In genomic region chr5:161966544-161966943, GRCh38 we compare ENCODE assay signal across 2 cellular contexts.
TF ChIP-seq lines count a peak whose summit lies in the region.

No MANE protein-coding gene starts in this region.

TF ChIP-seq in SK-N-SH treated with all-trans-retinoic acid at 6 μM for 48 hours, 23 proteins besides CTCF, POLR2A, EP300 and RAD21 (continued from another document):
- no peak for TF ChIP-seq TSHZ2 (CRISPR knock-in tag; IDR thresholded peaks at IDR 0.05)
- TF ChIP-seq, protein P1, sequence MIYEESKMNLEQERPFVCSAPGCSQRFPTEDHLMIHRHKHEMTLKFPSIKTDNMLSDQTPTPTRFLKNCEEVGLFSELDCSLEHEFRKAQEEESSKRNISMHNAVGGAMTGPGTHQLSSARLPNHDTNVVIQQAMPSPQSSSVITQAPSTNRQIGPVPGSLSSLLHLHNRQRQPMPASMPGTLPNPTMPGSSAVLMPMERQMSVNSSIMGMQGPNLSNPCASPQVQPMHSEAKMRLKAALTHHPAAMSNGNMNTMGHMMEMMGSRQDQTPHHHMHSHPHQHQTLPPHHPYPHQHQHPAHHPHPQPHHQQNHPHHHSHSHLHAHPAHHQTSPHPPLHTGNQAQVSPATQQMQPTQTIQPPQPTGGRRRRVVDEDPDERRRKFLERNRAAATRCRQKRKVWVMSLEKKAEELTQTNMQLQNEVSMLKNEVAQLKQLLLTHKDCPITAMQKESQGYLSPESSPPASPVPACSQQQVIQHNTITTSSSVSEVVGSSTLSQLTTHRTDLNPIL (CRISPR knock-in tag; IDR thresholded peaks at IDR 0.05; ENCODE audit: low read depth): no peak
- TF ChIP-seq ZFP3 (CRISPR knock-in tag; IDR thresholded peaks at IDR 0.05): no peak
- TF ChIP-seq TCF4 (CRISPR knock-in tag; IDR thresholded peaks at IDR 0.05; ENCODE audit: borderline replicate concordance): no peak

TF ChIP-seq in HepG2, 621 proteins besides CTCF, POLR2A, EP300 and RAD21 (continued from another document):
- no peak for TF ChIP-seq ZNF687 (CRISPR knock-in tag; IDR thresholded peaks at IDR 0.05)
